ENCODE assay signal across 9 cellular contexts in genomic region chr6:42726485-42727083, GRCh38. TPM values are rescaled to one million over a fixed set of nuclear protein-coding genes. Genes with fewer than 3 reads are reported as not detected.
A peak's percentile ranks its signal among the peaks of the same experiment; 100 is the strongest.
DNase-seq lines count a peak whose midpoint lies in the region; ATAC-seq and TF ChIP-seq lines count a peak whose summit lies in the region.
"Had no signal": no experiment of that assay in that cellular context is flagged by ENCODE, and none has a peak within 500 bp of the region (broad histone marks: within the 10 kb centered on the region; RNA-seq: fewer than 3 reads in every experiment).

No MANE protein-coding gene starts in this region.

- no CpG with 5 or more reads among the region's 14 CpGs for WGBS in IMR-90 (ENCODE audit: extremely low coverage in 2 of 2, insufficient read length in 1 of 2), 2 experiments
- 0 to 3% methylated on average over 14 of the region's 14 CpGs for WGBS in esophagus, 2 donors

- H2BK120ac ChIP-seq in IMR-90 (ENCODE audit: low read depth, low read length) = peak overlapping the region; percentile 94

- H2AFZ ChIP-seq in IMR-90 (replicated peaks; ENCODE audit: low read length, poor library complexity) (peak overlapping the region; percentile 93), OCI-LY3 (ENCODE audit: low read depth, low read length) (peak overlapping the region; percentile 94)

- CTCF ChIA-PET in IMR-90 (lab: Yijun Ruan, JAX) = interaction anchor here (0.7 to 2.3 kb wide), 8 partner anchors 9 to 147 kb away, joined by 3 to 9 read pairs (median 6); partner anchors contain the start of gene TBCC

- H2BK15ac ChIP-seq in IMR-90 (ENCODE audit: low read depth, low read length) = peak overlapping the region; percentile 93; the same call in 2 of the 3 replicates

- peak overlapping the region; percentile 97 for H3K18ac ChIP-seq in IMR-90 (ENCODE audit: low read depth, low read length)

- no peaks in the 10 kb centered on the region for H3K79me2 ChIP-seq in OCI-LY3 (ENCODE audit: low read length)

- TF ChIP-seq RAD21 in IMR-90 (IDR thresholded peaks at IDR 0.05; ENCODE audit: low read length) = peak; percentile 94

- peak overlapping the region; percentile 68 to 99 for H4K8ac ChIP-seq in IMR-90 (ENCODE audit: low read depth in 2 of 2, low read length in 2 of 2)

- H3K27me3 ChIP-seq in IMR-90 (ENCODE audit: control insufficient read depth, insufficient read depth, low read length) (no peaks in the 10 kb centered on the region), OCI-LY3 (ENCODE audit: low read depth, low read length) (no peaks in the 10 kb centered on the region), esophagus (ENCODE audit: control insufficient read depth in 1 of 2, insufficient read depth in 2 of 2, low read length in 2 of 2) (no peaks in the 10 kb centered on the region)

- ATAC-seq in GM19351 (IDR thresholded peaks at IDR 0.05; ENCODE audit: unreplicated experiment) = peak; percentile 87
- peak; percentile 94 for ATAC-seq in IMR-90 (ENCODE audit: low read depth)

- peak overlapping the region; percentile 87 for H2BK5ac ChIP-seq in IMR-90 (ENCODE audit: low read depth, low read length, poor library complexity, severe bottlenecking)

- H3K27ac ChIP-seq in IMR-90 (ENCODE audit: insufficient read depth, low read length) (peak overlapping the region; percentile 92), OCI-LY3 (ENCODE audit: low read length) (peak overlapping the region; percentile 24; the same call in 1 of the 2 replicates), esophagus (ENCODE audit: low read depth in 2 of 2, low read length in 1 of 2) (peak overlapping the region; percentile 53 to 64)

- H3K4me3 ChIP-seq in IMR-90 (ENCODE audit: insufficient read depth, low read depth, low read length) (peak overlapping the region; percentile 43), OCI-LY3 (ENCODE audit: low read length) (peak overlapping the region; percentile 63), esophagus (ENCODE audit: low read depth in 1 of 2, low read length in 2 of 2) (peak overlapping the region; percentile 45 to 59)

- H3K14ac ChIP-seq in IMR-90 (replicated peaks; ENCODE audit: low read depth, low read length) = peak overlapping the region; percentile 97

- dilution Hi-C loops in IMR-90 (cut with HindIII; ENCODE audit: low sequenced_read_pairs, unreplicated experiment) = no loop called here

- H3K4me2 ChIP-seq in IMR-90 (ENCODE audit: low read depth, low read length) (peak overlapping the region; percentile 90), OCI-LY3 (ENCODE audit: low read length) (peak overlapping the region; percentile 79)

- H3K4me1 ChIP-seq in IMR-90 (ENCODE audit: control insufficient read depth, insufficient read depth, low read length) (peaks cover 9% of the 10 kb centered on the region), OCI-LY3 (ENCODE audit: low read length) (peaks cover 12% of the 10 kb centered on the region), esophagus (ENCODE audit: control insufficient read depth in 2 of 2, insufficient read depth in 2 of 2, low read length in 1 of 2) (peaks cover 0 to 5% of the 10 kb centered on the region in 2 donors)

- H2AK9ac ChIP-seq in IMR-90 (replicated peaks; ENCODE audit: low read depth, low read length, poor library complexity) = peak overlapping the region; percentile 86

- no TSS peak for BruUV-seq in IMR-90 (replicated peaks; lab: Mats Ljungman, UMichigan)

- peak overlapping the region; percentile 86 for H3K4ac ChIP-seq in IMR-90 (ENCODE audit: low read depth, low read length)

- H3K9me1 ChIP-seq in IMR-90 (ENCODE audit: insufficient read depth, low read length) = peaks cover 6% of the 10 kb centered on the region; the same call in 1 of the 2 replicates

- in situ Hi-C loops in IMR-90 (cut with MboI; ENCODE audit: low sequenced_read_pairs) = no loop called here

- H3K23ac ChIP-seq in IMR-90 (ENCODE audit: low read depth, low read length) = peak overlapping the region; percentile 98

- peaks cover 4% of the 10 kb centered on the region for H3K36me3 ChIP-seq in IMR-90 (ENCODE audit: control insufficient read depth, insufficient read depth, low read length)
- no peaks in the 10 kb centered on the region for H3K36me3 ChIP-seq in OCI-LY3 (replicated peaks; ENCODE audit: low read depth, low read length)
- H3K36me3 ChIP-seq in esophagus (ENCODE audit: control insufficient read depth in 2 of 2, insufficient read depth in 2 of 2, low read length in 1 of 2) = no peaks in the 10 kb centered on the region

- peak overlapping the region; percentile 93 for H2BK20ac ChIP-seq in IMR-90 (ENCODE audit: low read depth, low read length)

- H3K79me1 ChIP-seq in IMR-90 (ENCODE audit: low read depth in 1 of 2, low read length in 2 of 2) = peaks cover 0 to 9% of the 10 kb centered on the region in 2 experiments; a peak in 2 of 4 replicates

- TF ChIP-seq POLR2A in IMR-90 (IDR thresholded peaks at IDR 0.05; ENCODE audit: low read depth, low read length) = no peak

- peak overlapping the region; percentile 95 for H3K56ac ChIP-seq in IMR-90 (ENCODE audit: extremely low read depth, insufficient read depth, low read length)

- H4K5ac ChIP-seq in IMR-90 (ENCODE audit: low read depth, low read length) = peak overlapping the region; percentile 99

- DNase-seq in C1 segment of cervical spinal cord (lab: John Stamatoyannopoulos, UW) (peak in 12 of 14 donors; percentile 7 to 76 (median 30)), IMR-90 (peak; percentile 91), activated T-cell treated with anti-CD3 and anti-CD28 coated beads for 4 hours (peak; percentile 61), myocyte (ENCODE audit: low read depth) (peak; percentile 89)
- peak; percentile 33 for DNase-seq in stimulated activated CD8-positive, alpha-beta memory T cell treated with anti-CD3 and anti-CD28 coated beads, Interleukin-7, amount 100 ng/mL, for 24 hours (ENCODE audit: low read depth)

- POLR2A ChIA-PET in IMR-90 (lab: Charles Lee; ENCODE audit: unreplicated experiment) = interaction anchor here (0.6 kb wide), 1 partner anchor 56 kb away, joined by 3 read pairs; no protein-coding TSS in a partner anchor

- H4K20me1 ChIP-seq in IMR-90 (ENCODE audit: insufficient read depth, low read length) (no peaks in the 10 kb centered on the region), OCI-LY3 (ENCODE audit: insufficient read depth, low read length) (no peaks in the 10 kb centered on the region)

- H3K9me3 ChIP-seq in IMR-90 (ENCODE audit: control insufficient read depth, insufficient read depth, low read length) (no peaks in the 10 kb centered on the region), OCI-LY3 (ENCODE audit: insufficient read depth, low read length) (no peaks in the 10 kb centered on the region), esophagus (ENCODE audit: control insufficient read depth in 2 of 2, insufficient read depth in 1 of 2, low read depth in 1 of 2, low read length in 1 of 2) (no peaks in the 10 kb centered on the region)

- TF ChIP-seq CTCF in IMR-90 (conservative IDR thresholded peaks at IDR 0.05; ENCODE audit: low read depth, low read length) = peak; percentile 96
- TF ChIP-seq CTCF in OCI-LY3 (IDR thresholded peaks at IDR 0.05; ENCODE audit: low read depth, low read length) = peak; percentile 97

- H3K9ac ChIP-seq in IMR-90 (ENCODE audit: low read depth, low read length) = peak overlapping the region; percentile 82
- H3K9ac ChIP-seq in OCI-LY3 (ENCODE audit: low read length) = peak overlapping the region; percentile 53

- intact Hi-C loops in IMR-90 (cut with micrococcal nuclease) = loop anchor here (1.0 to 2.0 kb wide), 4 partner anchors 36 to 151 kb away; partner anchors contain the start of gene BICRAL

- peak overlapping the region; percentile 83 for H4K91ac ChIP-seq in IMR-90 (ENCODE audit: insufficient read depth, low read depth, low read length)

- H2AK5ac ChIP-seq in IMR-90 (ENCODE audit: low read depth, low read length) = peak overlapping the region; percentile 71; the same call in 1 of the 2 replicates

TF ChIP-seq in IMR-90, 13 proteins besides CTCF, POLR2A, EP300 and RAD21:
- TF ChIP-seq ELK1 (IDR thresholded peaks at IDR 0.05; ENCODE audit: borderline replicate concordance, low read depth, low read length) (no peak), SMC3 (IDR thresholded peaks at IDR 0.05; ENCODE audit: low read depth, low read length) (peak; percentile 98), BHLHE40 (IDR thresholded peaks at IDR 0.05; ENCODE audit: low read depth, low read length) (peak; percentile 43; the same call in 1 of the 2 replicates)
TF ChIP-seq in IMR-90: peak in this region for 2.

RNA-seq across cellular contexts. Expression of gene PRPH2, which starts 4.2 kb away (rescaled TPM):
- total RNA-seq in IMR-90 (2012; rRNA removed) (0.83 and 1.1 TPM in 2 replicates), myocyte (1.4 and 1.8 TPM in 2 replicates)
- polyA plus RNA-seq in IMR-90 (2012; rRNA removed) (0.90 and 1.0 TPM in 2 replicates), esophagus (under 1 TPM; 0.14 to 0.21 TPM)
- polyA plus RNA-seq in IMR-90 (2012; cell fraction: cytosol; rRNA removed) = 0.52 and 0.59 TPM in 2 replicates
- polyA plus RNA-seq in IMR-90 (2012; cell fraction: nucleus; rRNA removed; ENCODE audit: low replicate concordance) = 1.2 and 1.9 TPM in 2 replicates
- 4.1 TPM for polyA plus RNA-seq in myocyte (2012)
- total RNA-seq: T-helper 1 cell treated with Interleukin-12 subunit alpha and Interleukin-12 subunit beta and Interleukin-4 antibody, amounts not matched to agents 30 ng/mL and 1 ng/mL, for 36 hours had no signal

RNA-seq across cellular contexts. Expression of gene TBCC, which starts 19.3 kb away (rescaled TPM):
- total RNA-seq in IMR-90 (2012; rRNA removed) (32.6 and 33.9 TPM in 2 replicates), myocyte (44.3 and 45.2 TPM in 2 replicates)
- polyA plus RNA-seq in IMR-90 (2012; rRNA removed) (20.2 and 23.0 TPM in 2 replicates), esophagus (10 to 100 TPM; 17.7 to 18.4 TPM)
- polyA plus RNA-seq in IMR-90 (2012; cell fraction: cytosol; rRNA removed) = 15.0 and 20.0 TPM in 2 replicates
- 8.4 and 10.7 TPM in 2 replicates for polyA plus RNA-seq in IMR-90 (2012; cell fraction: nucleus; rRNA removed; ENCODE audit: low replicate concordance)
- polyA plus RNA-seq in myocyte (2012) = 20.9 TPM

RNA-seq across cellular contexts. Expression of gene BICRAL, which starts 55.3 kb away (rescaled TPM):
- total RNA-seq in IMR-90 (2012; rRNA removed) (4.7 and 6.1 TPM in 2 replicates), myocyte (4.3 and 4.7 TPM in 2 replicates)
- polyA plus RNA-seq in IMR-90 (2012; rRNA removed) (3.9 and 4.0 TPM in 2 replicates), esophagus (1 to 10 TPM; 2.4 to 3.0 TPM)
- polyA plus RNA-seq in IMR-90 (2012; cell fraction: cytosol; rRNA removed) = 1.3 and 1.7 TPM in 2 replicates
- 3.4 and 9.8 TPM in 2 replicates for polyA plus RNA-seq in IMR-90 (2012; cell fraction: nucleus; rRNA removed; ENCODE audit: low replicate concordance)
- 4.9 TPM for polyA plus RNA-seq in myocyte (2012)

Comparison
In these comparisons a context has a peak if more than half of its experiments do, and no peak if none do; other contexts are left out.
1. Peak in every context shown above with its lines: DNase-seq, ATAC-seq, H3K4me3 ChIP-seq and H3K27ac ChIP-seq.
2. DNase-seq: peak in every context shown above with its lines; median percentile 91 in IMR-90; 89 in myocyte; 61 in activated T-cell treated with anti-CD3 and anti-CD28 coated beads for 4 hours; 33 in stimulated activated CD8-positive, alpha-beta memory T cell treated with anti-CD3 and anti-CD28 coated beads, Interleukin-7, amount 100 ng/mL, for 24 hours; 30 in C1 segment of cervical spinal cord.
3. H3K27ac ChIP-seq: peak in every context shown above with its lines; median percentile 92 in IMR-90; 58 in esophagus; 24 in OCI-LY3.